In the genomic region with DNA sequence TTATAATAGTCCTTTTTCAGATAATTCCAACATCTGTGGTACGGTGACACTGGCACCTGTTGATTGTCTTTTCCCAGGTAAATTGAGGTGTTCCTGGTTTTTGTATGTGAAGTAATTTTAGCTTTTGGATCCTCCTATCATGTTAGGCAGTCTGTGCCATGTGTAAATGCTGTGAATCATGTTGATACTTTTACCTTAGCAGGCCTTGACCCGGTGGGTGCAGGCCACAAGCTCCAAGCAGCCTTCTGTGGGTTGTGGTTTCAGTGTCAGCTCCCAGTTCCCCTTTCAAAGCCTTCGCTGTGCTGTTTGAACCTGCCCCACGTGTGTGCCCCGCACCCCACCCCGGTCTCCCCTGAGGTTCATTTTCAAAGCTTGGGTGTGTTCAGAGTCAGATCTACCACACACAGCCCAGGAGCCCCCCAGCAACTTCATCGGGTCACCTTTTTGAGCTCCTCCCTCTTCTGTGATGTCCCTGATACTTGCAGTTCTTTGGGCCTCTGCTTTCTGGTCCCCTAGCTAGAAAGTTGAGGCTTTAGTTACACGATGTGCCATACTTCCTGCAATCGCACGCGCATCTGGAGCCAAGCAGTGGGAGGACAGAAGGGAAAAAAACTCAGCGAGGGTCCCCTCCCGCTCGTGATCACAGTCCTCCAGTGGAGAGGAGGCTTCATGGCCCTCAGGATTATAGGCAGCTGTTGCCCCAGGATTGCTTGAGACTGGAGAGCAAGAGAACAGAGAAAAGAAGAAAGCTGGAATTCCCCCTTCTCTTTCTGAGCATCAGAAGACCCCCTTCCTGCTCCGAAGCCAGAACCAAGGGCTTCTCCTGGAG, we compare ENCODE assay signal across 9 cellular contexts. TPM values are rescaled to one million over a fixed set of nuclear protein-coding genes. Genes with fewer than 3 reads are reported as not detected.
DNase-seq lines count a peak whose midpoint lies in the region; ATAC-seq and TF ChIP-seq lines count a peak whose summit lies in the region.
"Had no signal": no experiment of that assay in that cellular context is flagged by ENCODE, and none has a peak within 500 bp of the region (broad histone marks: within the 10 kb centered on the region; RNA-seq: fewer than 3 reads in every experiment).

No MANE protein-coding gene starts in this region.

- TF ChIP-seq POLR2A in spleen (IDR thresholded peaks at IDR 0.05) = no peak

- H3K9ac ChIP-seq in MM.1S (ENCODE audit: low read length) (peak overlapping the region; percentile 53), SK-N-SH (no peak overlapping the region)

- H3K9me3 ChIP-seq in MM.1S (replicated peaks; ENCODE audit: insufficient read depth, low read length) = no peaks in the 10 kb centered on the region
- H3K9me3 ChIP-seq in spleen = peaks cover 0 to 10% (median 3%) of the 10 kb centered on the region in 8 donors
- no peaks in the 10 kb centered on the region for H3K9me3 ChIP-seq in SK-N-SH

- ATAC-seq in GM21619 (IDR thresholded peaks at IDR 0.05; ENCODE audit: unreplicated experiment) = peak; percentile 91

- peaks cover 32% of the 10 kb centered on the region for H3K79me2 ChIP-seq in MM.1S (ENCODE audit: low read length)
- no peaks in the 10 kb centered on the region; the same call in 1 of the 2 replicates for H3K79me2 ChIP-seq in SK-N-SH (ENCODE audit: insufficient read depth)

- no peak for TF ChIP-seq RAD21 in SK-N-SH (IDR thresholded peaks at IDR 0.05; ENCODE audit: low read length)

- H4K20me1 ChIP-seq in MM.1S (ENCODE audit: insufficient read depth, low read length) (no peaks in the 10 kb centered on the region), SK-N-SH (ENCODE audit: insufficient read depth) (no peaks in the 10 kb centered on the region)

- POLR2A ChIA-PET in SK-N-SH (lab: Yijun Ruan, JAX) = no interaction called here

- H3K4me3 ChIP-seq in MM.1S (ENCODE audit: low read length) (peak overlapping the region; percentile 12), spleen (peak overlapping the region in 3 of 8 donors; percentile 7 to 45 (median 7)), SK-N-SH (ENCODE audit: low read depth in 2 of 2, low read length in 1 of 2) (no peak overlapping the region)
- H3K4me3 ChIP-seq: skin epidermis had no signal

- DNase-seq in GDM1 (lab: John Stamatoyannopoulos, UW) (peak; percentile 77), MM.1S (peak; percentile 95), spleen (peak; percentile 91), SK-N-SH (no peak), HuH-7 (ENCODE audit: low spot score) (no peak), NCI-H748 (lab: John Stamatoyannopoulos, UW; ENCODE audit: unreplicated experiment) (no peak)
- DNase-seq in activated CD8-positive, alpha-beta memory T cell treated with anti-CD3 and anti-CD28 coated beads, Interleukin-2, amount 50 U/mL, for 48 hours = peak; percentile 82

- H3K4me1 ChIP-seq in MM.1S (ENCODE audit: low read length) (peaks cover 34% of the 10 kb centered on the region), spleen (peaks cover 7 to 55% (median 45%) of the 10 kb centered on the region in 6 donors), SK-N-SH (ENCODE audit: control insufficient read depth in 1 of 2, insufficient read depth in 2 of 2, low read depth in 1 of 2, low read length in 1 of 2) (no peaks in the 10 kb centered on the region)

- H2AFZ ChIP-seq in MM.1S (ENCODE audit: low read length) (peak overlapping the region; percentile 36; the same call in 1 of the 2 replicates), SK-N-SH (ENCODE audit: low read depth) (no peak overlapping the region)

- no peaks in the 10 kb centered on the region; the same call in 1 of the 2 replicates for H3K36me3 ChIP-seq in MM.1S (replicated peaks; ENCODE audit: insufficient read depth, low read length)
- peaks cover 0 to 59% (median 33%) of the 10 kb centered on the region in 6 donors for H3K36me3 ChIP-seq in spleen
- H3K36me3 ChIP-seq in SK-N-SH (replicated peaks in 1 of 2; ENCODE audit: control insufficient read depth in 1 of 2, insufficient read depth in 2 of 2, low read length in 1 of 2) = peaks cover 10 to 32% of the 10 kb centered on the region in 2 experiments

- intact Hi-C loops in spleen (cut with DNase I; ENCODE audit: low total_unique reads) = no loop called here

- TF ChIP-seq EP300 in SK-N-SH (IDR thresholded peaks at IDR 0.05; ENCODE audit: borderline replicate concordance in 1 of 2, low read depth in 1 of 2, low read length in 1 of 2) = no peak

- TF ChIP-seq CTCF in MM.1S (IDR thresholded peaks at IDR 0.05; ENCODE audit: low read length) (no peak), spleen (IDR thresholded peaks at IDR 0.05 in 8 of 11, conservative IDR thresholded peaks at IDR 0.05 in 3 of 11) (no peak), SK-N-SH (IDR thresholded peaks at IDR 0.05) (no peak)

- H3K4me2 ChIP-seq in MM.1S (ENCODE audit: low read depth, low read length) (peak overlapping the region; percentile 72), SK-N-SH (no peak overlapping the region)

- CTCF ChIA-PET in SK-N-SH (lab: Yijun Ruan, JAX) = interaction anchor here (0.7 to 1.7 kb wide), 2 partner anchors 34 to 91 kb away, joined by 3 to 9 read pairs; no protein-coding TSS in a partner anchor

- WGBS in spleen, 5 donors = 27 to 59% (median 33%) methylated on average over 15 of the region's 15 CpGs
- 87% methylated on average over 15 of the region's 15 CpGs for WGBS in SK-N-SH (ENCODE audit: low lambda C conversion rate)

- H3F3A ChIP-seq in MM.1S (ENCODE audit: insufficient read depth, low read length) = peaks cover 20% of the 10 kb centered on the region
- no peaks in the 10 kb centered on the region for H3F3A ChIP-seq in SK-N-SH (replicated peaks; ENCODE audit: insufficient read depth)

- H3K9me2 ChIP-seq in MM.1S (replicated peaks; ENCODE audit: insufficient read depth, low read length) (no peaks in the 10 kb centered on the region), SK-N-SH (no peaks in the 10 kb centered on the region)

- H3K27me3 ChIP-seq in MM.1S (replicated peaks; ENCODE audit: insufficient read depth, low read length) (no peaks in the 10 kb centered on the region), spleen (replicated peaks in 1 of 7) (no peaks in the 10 kb centered on the region), SK-N-SH (ENCODE audit: insufficient read depth) (no peaks in the 10 kb centered on the region)

- H3K27ac ChIP-seq in MM.1S (ENCODE audit: low read length) (peak overlapping the region; percentile 67), spleen (peak overlapping the region in 4 of 8 donors; percentile 10 to 70 (median 58)), SK-N-SH (ENCODE audit: low read depth in 2 of 2, low read length in 1 of 2) (no peak overlapping the region)
- H3K27ac ChIP-seq: skin epidermis had no signal

TF ChIP-seq in SK-N-SH, 30 proteins besides CTCF, POLR2A, EP300 and RAD21:
- TF ChIP-seq ELF1 (IDR thresholded peaks at IDR 0.05) (no peak), MXI1 (IDR thresholded peaks at IDR 0.05; ENCODE audit: low read depth, low read length) (no peak), SIN3A (IDR thresholded peaks at IDR 0.05; ENCODE audit: borderline replicate concordance, low read depth, low read length) (no peak), TAF1 (IDR thresholded peaks at IDR 0.05; ENCODE audit: borderline replicate concordance, low read depth, low read length) (no peak), MEF2A (IDR thresholded peaks at IDR 0.05; ENCODE audit: borderline replicate concordance, low read depth) (no peak), RFX5 (IDR thresholded peaks at IDR 0.05; ENCODE audit: low read length) (no peak)
- TF ChIP-seq, protein P1, sequence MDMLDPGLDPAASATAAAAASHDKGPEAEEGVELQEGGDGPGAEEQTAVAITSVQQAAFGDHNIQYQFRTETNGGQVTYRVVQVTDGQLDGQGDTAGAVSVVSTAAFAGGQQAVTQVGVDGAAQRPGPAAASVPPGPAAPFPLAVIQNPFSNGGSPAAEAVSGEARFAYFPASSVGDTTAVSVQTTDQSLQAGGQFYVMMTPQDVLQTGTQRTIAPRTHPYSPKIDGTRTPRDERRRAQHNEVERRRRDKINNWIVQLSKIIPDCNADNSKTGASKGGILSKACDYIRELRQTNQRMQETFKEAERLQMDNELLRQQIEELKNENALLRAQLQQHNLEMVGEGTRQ (IDR thresholded peaks at IDR 0.05; ENCODE audit: borderline replicate concordance, low read depth, low read length) = no peak

RNA-seq across cellular contexts. Expression of a gene that starts 8.7 kb away (rescaled TPM):
- 10 to 100 TPM in 3 of 7 donors, 1 to 10 TPM in 4; 3.1 to 40.7 (median 9.3) TPM for total RNA-seq in spleen
- polyA plus RNA-seq in spleen = under 1 TPM in 2 of 3 donors, not detected in 1; 0.11 to 0.61 TPM
- 0.10 TPM in 1 of 2 replicates, not detected in the other for polyA plus RNA-seq in SK-N-SH (2012; rRNA removed)
- polyA plus RNA-seq in SK-N-SH (2012; cell fraction: cytosol; rRNA removed) = 0.17 TPM in 1 of 2 replicates, not detected in the other
- polyA plus RNA-seq in SK-N-SH (2012; cell fraction: nucleus; rRNA removed) = 0.23 TPM in 2 replicates

RNA-seq across cellular contexts. Expression of a gene that starts 49.5 kb away (rescaled TPM):
- total RNA-seq in spleen = 10 to 100 TPM; 19.0 to 86.4 (median 46.1) TPM
- polyA plus RNA-seq in spleen (10 to 100 TPM in 2 of 3 donors, 1 to 10 TPM in 1; 8.4 to 26.1 (median 14.3) TPM), SK-N-SH (2012; rRNA removed) (6.6 and 6.8 TPM in 2 replicates)
- 3.3 and 4.3 TPM in 2 replicates for polyA plus RNA-seq in SK-N-SH (2012; cell fraction: cytosol; rRNA removed)
- 26.3 and 41.0 TPM in 2 replicates for polyA plus RNA-seq in SK-N-SH (2012; cell fraction: nucleus; rRNA removed)

Comparison
In these comparisons a context has a peak if more than half of its experiments do, and no peak if none do; other contexts are left out.
1. DNase-seq: peak in GDM1 (single experiment), MM.1S (single experiment), activated CD8-positive, alpha-beta memory T cell treated with anti-CD3 and anti-CD28 coated beads, Interleukin-2, amount 50 U/mL, for 48 hours (single experiment) and spleen (single experiment); none in SK-N-SH (single experiment), HuH-7 (single experiment) and NCI-H748 (single experiment).